21 cellular contexts compared by ENCODE assay signal in genomic region chr20:44196278-44196677, GRCh38. TPM values are rescaled to one million over a fixed set of nuclear protein-coding genes. Genes with fewer than 3 reads are reported as not detected.
DNase-seq lines count a peak whose midpoint lies in the region; ATAC-seq, FAIRE-seq and TF ChIP-seq lines count a peak whose summit lies in the region.
"Had no signal": no experiment of that assay in that cellular context is flagged by ENCODE, and none has a peak within 500 bp of the region (broad histone marks: within the 10 kb centered on the region; RNA-seq: fewer than 3 reads in every experiment).

No MANE protein-coding gene starts in this region.

- no peak overlapping the region for H3K4me3 ChIP-seq in A549
- H3K4me3 ChIP-seq in DND-41 (ENCODE audit: low read depth in 1 of 2, low read length in 2 of 2) = no peak overlapping the region
- H3K4me3 ChIP-seq in PC-3 (ENCODE audit: low read length) = no peak overlapping the region
- H3K4me3 ChIP-seq in epithelial cell of proximal tubule (ENCODE audit: low read depth, low read length) = no peak overlapping the region
- H3K4me3 ChIP-seq: Peyer's patch, skin epidermis had no signal

- peaks cover 17% of the 10 kb centered on the region for H3K4me1 Mint-ChIP-seq in activated T-helper 1 cell treated with anti-CD3 and anti-CD28 coated beads, Interleukin-12 subunit alpha, Interleukin-12 subunit beta, Interleukin-2, Interleukin-4 antibody, amounts not matched to agents 30 ng/mL and 10 ng/mL and 1 ng/mL, durations not matched to agents 14 hours and 24 hours and 36 hours (ENCODE audit: low read depth)
- H3K4me1 Mint-ChIP-seq in activated naive CD4-positive, alpha-beta T cell treated with anti-CD3 and anti-CD28 coated beads for 36 hours (ENCODE audit: low read depth) = peaks cover 18% of the 10 kb centered on the region

- TF ChIP-seq CTCF in A549 (IDR thresholded peaks at IDR 0.05) (peak; percentile 23; the same call in 1 of the 3 replicates), DND-41 (IDR thresholded peaks at IDR 0.05; ENCODE audit: borderline replicate concordance, extremely low read depth, low read length, poor library complexity, severe bottlenecking) (peak; percentile 11), PC-3 (conservative IDR thresholded peaks at IDR 0.05; ENCODE audit: low read depth, low read length) (peak; percentile 56), epithelial cell of proximal tubule (conservative IDR thresholded peaks at IDR 0.05; ENCODE audit: low read depth, low read length) (peak; percentile 12)

- no peak overlapping the region for H3K27ac ChIP-seq in A549
- H3K27ac ChIP-seq in DND-41 (ENCODE audit: low read length) = no peak overlapping the region
- no peak overlapping the region for H3K27ac ChIP-seq in PC-3 (ENCODE audit: low read length)
- H3K27ac ChIP-seq: Peyer's patch, skin epidermis had no signal

- H3K9me3 ChIP-seq in A549 (no peaks in the 10 kb centered on the region), DND-41 (ENCODE audit: insufficient read depth, low read length, severe bottlenecking) (no peaks in the 10 kb centered on the region), PC-3 (ENCODE audit: low read length) (no peaks in the 10 kb centered on the region)
- H3K9me3 ChIP-seq: Peyer's patch had no signal

- H3K36me3 ChIP-seq in DND-41 (ENCODE audit: insufficient read depth, low read length) = peaks cover 47% of the 10 kb centered on the region
- peaks cover 46% of the 10 kb centered on the region for H3K36me3 ChIP-seq in PC-3 (ENCODE audit: low read depth, low read length)

- H3K27ac Mint-ChIP-seq in activated T-helper 1 cell treated with anti-CD3 and anti-CD28 coated beads, Interleukin-12 subunit alpha, Interleukin-12 subunit beta, Interleukin-2, Interleukin-4 antibody, amounts not matched to agents 30 ng/mL and 10 ng/mL and 1 ng/mL, durations not matched to agents 14 hours and 24 hours and 36 hours = no peak overlapping the region
- H3K27ac Mint-ChIP-seq in activated naive CD4-positive, alpha-beta T cell treated with anti-CD3 and anti-CD28 coated beads for 36 hours = no peak overlapping the region

- H2AFZ ChIP-seq in DND-41 (ENCODE audit: low read depth, low read length) (no peak overlapping the region), PC-3 (ENCODE audit: low read length) (no peak overlapping the region)

- ATAC-seq in A549 (peak; percentile 74 to 80), DND-41 (ENCODE audit: insufficient read depth, low read depth) (no peak), PC-3 (peak; percentile 70)

- H3K4me1 ChIP-seq in A549 (peaks cover 6% of the 10 kb centered on the region), DND-41 (ENCODE audit: insufficient read depth, low read length) (no peaks in the 10 kb centered on the region; the same call in 1 of the 2 replicates), PC-3 (ENCODE audit: insufficient read depth, low read length) (peaks cover 10% of the 10 kb centered on the region; the same call in 1 of the 2 replicates)
- H3K4me1 ChIP-seq: Peyer's patch had no signal

- H3K9me2 ChIP-seq in PC-3 (replicated peaks; ENCODE audit: low read length) = no peaks in the 10 kb centered on the region

- no peak for TF ChIP-seq RAD21 in A549 (conservative IDR thresholded peaks at IDR 0.05 in 1 of 2, IDR thresholded peaks at IDR 0.05 in 1 of 2)

- no peak for TF ChIP-seq POLR2A in A549 (IDR thresholded peaks at IDR 0.05; ENCODE audit: low read length)

- no peaks in the 10 kb centered on the region for H3F3A ChIP-seq in PC-3 (ENCODE audit: low read length, unreplicated experiment)

- H3K9ac ChIP-seq in DND-41 (ENCODE audit: low read depth, low read length) (no peak overlapping the region), PC-3 (ENCODE audit: low read length) (no peak overlapping the region)

- H4K20me1 ChIP-seq in DND-41 (ENCODE audit: insufficient read depth, low read length) (peaks cover 25% of the 10 kb centered on the region), PC-3 (ENCODE audit: low read length) (no peaks in the 10 kb centered on the region)

- peak in 1 of 2 experiments; percentile 32 for DNase-seq in A549 (ENCODE audit: low read depth in 1 of 2, low spot score in 1 of 2)
- DNase-seq in DND-41 = no peak
- DNase-seq in PC-3 = peak; percentile 49
- no peak for DNase-seq in epithelial cell of proximal tubule (ENCODE audit: low read depth)
- no peak for DNase-seq in activated T-helper 1 cell treated with anti-CD3 and anti-CD28 coated beads, Interleukin-12 subunit alpha, Interleukin-12 subunit beta, Interleukin-2, Interleukin-4 antibody, amounts not matched to agents 30 ng/mL and 10 ng/mL and 1 ng/mL, durations not matched to agents 14 hours and 24 hours and 36 hours (ENCODE audit: low spot score)
- no peak for DNase-seq in NCI-H510A treated with DMSO at 0.1 percent for 48 hours (lab: John Stamatoyannopoulos, UW)
- DNase-seq in activated naive CD4-positive, alpha-beta T cell treated with anti-CD3 and anti-CD28 coated beads for 36 hours = no peak
- no peak for DNase-seq in H4 (ENCODE audit: low spot score)
- DNase-seq: activated CD4-positive, CD25-positive, alpha-beta regulatory T cell; activated naive CD4-positive, alpha-beta T cell treated with Interleukin-2 at 50 U/mL for 16 hours; effector CD8-positive, alpha-beta T cell; GOT3; kidney; NCI-H1436 treated with DMSO at 0.1 percent for 48 hours; Peyer's patch; T-helper 1 cell; trophoblast cell had no signal

- H3K27me3 Mint-ChIP-seq in activated T-helper 1 cell treated with anti-CD3 and anti-CD28 coated beads, Interleukin-12 subunit alpha, Interleukin-12 subunit beta, Interleukin-2, Interleukin-4 antibody, amounts not matched to agents 30 ng/mL and 10 ng/mL and 1 ng/mL, durations not matched to agents 14 hours and 24 hours and 36 hours (ENCODE audit: insufficient read depth) = no peaks in the 10 kb centered on the region
- no peaks in the 10 kb centered on the region for H3K27me3 Mint-ChIP-seq in activated naive CD4-positive, alpha-beta T cell treated with anti-CD3 and anti-CD28 coated beads for 36 hours (ENCODE audit: low read depth)
- H3K27me3 Mint-ChIP-seq: brain had no signal

- intact Hi-C loops in PC-3 (cut with micrococcal nuclease) = no loop called here
- intact Hi-C loops in activated T-helper 1 cell treated with anti-CD3 and anti-CD28 coated beads, Interleukin-12 subunit alpha, Interleukin-12 subunit beta, Interleukin-2, Interleukin-4 antibody, amounts not matched to agents 30 ng/mL and 10 ng/mL and 1 ng/mL, durations not matched to agents 14 hours and 24 hours and 36 hours (cut with micrococcal nuclease) = loop anchor here (5.0 kb wide), 1 partner anchor 604 kb away; the partner anchor contains the start of gene IFT52
- intact Hi-C loops in activated naive CD4-positive, alpha-beta T cell treated with anti-CD3 and anti-CD28 coated beads for 36 hours (cut with micrococcal nuclease) = no loop called here

- peaks cover 5% of the 10 kb centered on the region for H3K79me2 ChIP-seq in DND-41 (ENCODE audit: insufficient read depth, low read length)
- H3K79me2 ChIP-seq in PC-3 (ENCODE audit: low read length) = peaks cover 26% of the 10 kb centered on the region

- TF ChIP-seq EP300 in A549 (IDR thresholded peaks at IDR 0.05) = no peak

- no peaks in the 10 kb centered on the region for H3K9me3 Mint-ChIP-seq in activated T-helper 1 cell treated with anti-CD3 and anti-CD28 coated beads, Interleukin-12 subunit alpha, Interleukin-12 subunit beta, Interleukin-2, Interleukin-4 antibody, amounts not matched to agents 30 ng/mL and 10 ng/mL and 1 ng/mL, durations not matched to agents 14 hours and 24 hours and 36 hours
- no peaks in the 10 kb centered on the region for H3K9me3 Mint-ChIP-seq in activated naive CD4-positive, alpha-beta T cell treated with anti-CD3 and anti-CD28 coated beads for 36 hours
- H3K9me3 Mint-ChIP-seq: brain had no signal

- 48% methylated on average over 3 of the region's 3 CpGs for WGBS in A549 (ENCODE audit: missing lambda C conversion rate)

- H3K4me3 Mint-ChIP-seq in activated T-helper 1 cell treated with anti-CD3 and anti-CD28 coated beads, Interleukin-12 subunit alpha, Interleukin-12 subunit beta, Interleukin-2, Interleukin-4 antibody, amounts not matched to agents 30 ng/mL and 10 ng/mL and 1 ng/mL, durations not matched to agents 14 hours and 24 hours and 36 hours = no peak overlapping the region
- H3K4me3 Mint-ChIP-seq in activated naive CD4-positive, alpha-beta T cell treated with anti-CD3 and anti-CD28 coated beads for 36 hours = no peak overlapping the region
- H3K4me3 Mint-ChIP-seq: brain had no signal

- no peak for FAIRE-seq in A549 (lab: Jason Lieb, UNC)
- FAIRE-seq: kidney had no signal

- peaks cover 50% of the 10 kb centered on the region for H3K36me3 Mint-ChIP-seq in activated T-helper 1 cell treated with anti-CD3 and anti-CD28 coated beads, Interleukin-12 subunit alpha, Interleukin-12 subunit beta, Interleukin-2, Interleukin-4 antibody, amounts not matched to agents 30 ng/mL and 10 ng/mL and 1 ng/mL, durations not matched to agents 14 hours and 24 hours and 36 hours (ENCODE audit: low read depth)
- peaks cover 19% of the 10 kb centered on the region for H3K36me3 Mint-ChIP-seq in activated naive CD4-positive, alpha-beta T cell treated with anti-CD3 and anti-CD28 coated beads for 36 hours (ENCODE audit: low read depth)

- CTCF ChIA-PET in A549 (lab: Yijun Ruan, JAX) = interaction anchor here (0.6 to 5.1 kb wide), 12 partner anchors 8 to 251 kb away, joined by 3 to 85 read pairs (median 4); partner anchors contain the start of genes JPH2 and OSER1
- CTCF ChIA-PET in PC-3 (lab: Charles Lee) = interaction anchor here (0.7 to 1.3 kb wide), 4 partner anchors 9 to 113 kb away, joined by 3 to 5 read pairs (median 4); no protein-coding TSS in a partner anchor
- CTCF ChIA-PET in activated naive CD4-positive, alpha-beta T cell treated with anti-CD3 and anti-CD28 coated beads for 36 hours (lab: Charles Lee) = interaction anchor here (1.2 to 2.5 kb wide), 3 partner anchors 10 to 79 kb away, joined by 5 to 19 read pairs (median 7); no protein-coding TSS in a partner anchor

- H3K27me3 ChIP-seq in DND-41 (ENCODE audit: insufficient read depth, low read length, poor library complexity) (no peaks in the 10 kb centered on the region), PC-3 (ENCODE audit: low read length) (no peaks in the 10 kb centered on the region)
- H3K27me3 ChIP-seq: Peyer's patch had no signal

- no TSS peak for BruUV-seq in PC-3 (replicated peaks; lab: Mats Ljungman, UMichigan)

- H3K4me2 ChIP-seq in A549 (no peak overlapping the region), DND-41 (ENCODE audit: insufficient read depth, low read length) (no peak overlapping the region), PC-3 (ENCODE audit: low read length) (no peak overlapping the region)

- POLR2A ChIA-PET in A549 (lab: Yijun Ruan, JAX) = interaction anchor here (1.2 kb wide), 1 partner anchor 11 kb away, joined by 4 read pairs; no protein-coding TSS in a partner anchor
- POLR2A ChIA-PET in PC-3 (lab: Charles Lee; ENCODE audit: unreplicated experiment) = interaction anchor here (0.5 to 1.1 kb wide), 2 partner anchors 9 to 377 kb away, joined by 3 read pairs; no protein-coding TSS in a partner anchor

RNA-seq across cellular contexts. Expression of gene JPH2, which starts 9.3 kb away (rescaled TPM):
- 0.83 and 1.0 TPM in 2 replicates for polyA plus RNA-seq in A549 (2011; rRNA removed)
- polyA plus RNA-seq in A549 (2012; cell fraction: cytosol; rRNA removed) = 0.79 and 1.3 TPM in 2 replicates
- 1.4 and 1.5 TPM in 2 replicates for polyA plus RNA-seq in A549 (2012; cell fraction: nucleus; rRNA removed)
- polyA plus RNA-seq in A549 (2017; fragmentation: RNase III; extraction: RNeasy Plus Mini Kit Qiagen cat#74134 plus additional on column Dnase treatment) = 2.6 to 3.4 TPM (median 3.3 TPM) in 3 replicates
- polyA minus RNA-seq in A549 (2011; rRNA and poly(A)+ RNA removed) = 1.2 and 1.8 TPM in 2 replicates
- total RNA-seq in PC-3 (2014; rRNA removed) = 15.5 and 15.8 TPM in 2 replicates
- total RNA-seq in epithelial cell of proximal tubule = 2.0 and 2.9 TPM in 2 replicates
- not detected in 2 replicates for total RNA-seq in activated T-helper 1 cell treated with anti-CD3 and anti-CD28 coated beads, Interleukin-12 subunit alpha, Interleukin-12 subunit beta, Interleukin-2, Interleukin-4 antibody, amounts not matched to agents 30 ng/mL and 10 ng/mL and 1 ng/mL, durations not matched to agents 14 hours and 24 hours and 36 hours
- total RNA-seq in activated naive CD4-positive, alpha-beta T cell treated with anti-CD3 and anti-CD28 coated beads for 36 hours = not detected
- total RNA-seq in H4 (2014; rRNA removed; shearing (Covaris generic)) = 0.15 TPM in 1 of 2 replicates, not detected in the other

RNA-seq across cellular contexts. Expression of gene OSER1, which starts 14.3 kb away (rescaled TPM):
- polyA plus RNA-seq in A549 (2011; rRNA removed) (62.6 and 73.0 TPM in 2 replicates), A549 (2017; fragmentation: RNase III; extraction: RNeasy Plus Mini Kit Qiagen cat#74134 plus additional on column Dnase treatment) (46.7 to 50.4 TPM (median 47.5 TPM) in 3 replicates)
- polyA plus RNA-seq in A549 (2012; cell fraction: cytosol; rRNA removed) = 32.0 and 35.8 TPM in 2 replicates
- polyA plus RNA-seq in A549 (2012; cell fraction: nucleus; rRNA removed) = 36.7 and 48.6 TPM in 2 replicates
- 47.4 and 47.8 TPM in 2 replicates for polyA minus RNA-seq in A549 (2011; rRNA and poly(A)+ RNA removed)
- total RNA-seq in PC-3 (2014; rRNA removed) (29.0 and 34.8 TPM in 2 replicates), epithelial cell of proximal tubule (24.1 and 41.1 TPM in 2 replicates)
- total RNA-seq in activated T-helper 1 cell treated with anti-CD3 and anti-CD28 coated beads, Interleukin-12 subunit alpha, Interleukin-12 subunit beta, Interleukin-2, Interleukin-4 antibody, amounts not matched to agents 30 ng/mL and 10 ng/mL and 1 ng/mL, durations not matched to agents 14 hours and 24 hours and 36 hours = 22.0 and 23.4 TPM in 2 replicates
- 10 to 100 TPM; 27.7 to 28.4 TPM for total RNA-seq in activated naive CD4-positive, alpha-beta T cell treated with anti-CD3 and anti-CD28 coated beads for 36 hours
- 57.7 and 76.0 TPM in 2 replicates for total RNA-seq in H4 (2014; rRNA removed; shearing (Covaris generic))

RNA-seq across cellular contexts. Expression of gene GDAP1L1, which starts 50.8 kb away (rescaled TPM):
- polyA plus RNA-seq in A549 (2011; rRNA removed) (0.06 and 0.16 TPM in 2 replicates), A549 (2017; fragmentation: RNase III; extraction: RNeasy Plus Mini Kit Qiagen cat#74134 plus additional on column Dnase treatment) (0.13 TPM in 1 of 3 replicates, not detected in the others)
- polyA plus RNA-seq in A549 (2012; cell fraction: cytosol; rRNA removed) = 0.05 TPM in 1 of 2 replicates, not detected in the other
- not detected in 2 replicates for polyA plus RNA-seq in A549 (2012; cell fraction: nucleus; rRNA removed)
- 0.54 TPM in 1 of 2 replicates, not detected in the other for polyA minus RNA-seq in A549 (2011; rRNA and poly(A)+ RNA removed)
- total RNA-seq in PC-3 (2014; rRNA removed) (not detected in 2 replicates), epithelial cell of proximal tubule (not detected in 2 replicates)
- 0.08 TPM in 1 of 2 replicates, not detected in the other for total RNA-seq in activated T-helper 1 cell treated with anti-CD3 and anti-CD28 coated beads, Interleukin-12 subunit alpha, Interleukin-12 subunit beta, Interleukin-2, Interleukin-4 antibody, amounts not matched to agents 30 ng/mL and 10 ng/mL and 1 ng/mL, durations not matched to agents 14 hours and 24 hours and 36 hours
- under 1 TPM; 0.27 to 0.50 TPM for total RNA-seq in activated naive CD4-positive, alpha-beta T cell treated with anti-CD3 and anti-CD28 coated beads for 36 hours
- 0.08 TPM in 1 of 2 replicates, not detected in the other for total RNA-seq in H4 (2014; rRNA removed; shearing (Covaris generic))
- total RNA-seq: kidney, NCI-H460, osteocyte had no signal
